ENCODE assay signal across 1 cellular context in genomic region chr2:180279581-180279980, GRCh38.
TF ChIP-seq lines count a peak whose summit lies in the region.

No MANE protein-coding gene starts in this region.

TF ChIP-seq in GM23338, 12 proteins besides CTCF, POLR2A, EP300 and RAD21:
- no peak for TF ChIP-seq EZH2phosphoT487 (IDR thresholded peaks at IDR 0.05; ENCODE audit: unreplicated experiment)
- no peak for TF ChIP-seq NANOG (IDR thresholded peaks at IDR 0.05; ENCODE audit: borderline replicate concordance)
- no peak for TF ChIP-seq EZH2 (IDR thresholded peaks at IDR 0.05; ENCODE audit: low read depth, unreplicated experiment)
- TF ChIP-seq REST (IDR thresholded peaks at IDR 0.05; ENCODE audit: unreplicated experiment), result no peak
- no peak for TF ChIP-seq POLR2AphosphoS5 (IDR thresholded peaks at IDR 0.05; ENCODE audit: low read depth)
- TF ChIP-seq STAT1 (IDR thresholded peaks at IDR 0.05; ENCODE audit: unreplicated experiment), result no peak
- no peak for TF ChIP-seq CREB1 (CRISPR knock-in tag; IDR thresholded peaks at IDR 0.05; ENCODE audit: low read depth)
- TF ChIP-seq ZNF462 (CRISPR knock-in tag; IDR thresholded peaks at IDR 0.05), result no peak
- no peak for TF ChIP-seq ZNF331 (CRISPR knock-in tag; IDR thresholded peaks at IDR 0.05; ENCODE audit: low read depth)
- no peak for TF ChIP-seq ETS1 (IDR thresholded peaks at IDR 0.05)
- TF ChIP-seq ZNF114 (CRISPR knock-in tag; IDR thresholded peaks at IDR 0.05), result no peak
- TF ChIP-seq JUNB (IDR thresholded peaks at IDR 0.05; ENCODE audit: unreplicated experiment), result no peak
